Comparison of ENCODE assay signal across 11 cellular contexts in the genomic region with DNA sequence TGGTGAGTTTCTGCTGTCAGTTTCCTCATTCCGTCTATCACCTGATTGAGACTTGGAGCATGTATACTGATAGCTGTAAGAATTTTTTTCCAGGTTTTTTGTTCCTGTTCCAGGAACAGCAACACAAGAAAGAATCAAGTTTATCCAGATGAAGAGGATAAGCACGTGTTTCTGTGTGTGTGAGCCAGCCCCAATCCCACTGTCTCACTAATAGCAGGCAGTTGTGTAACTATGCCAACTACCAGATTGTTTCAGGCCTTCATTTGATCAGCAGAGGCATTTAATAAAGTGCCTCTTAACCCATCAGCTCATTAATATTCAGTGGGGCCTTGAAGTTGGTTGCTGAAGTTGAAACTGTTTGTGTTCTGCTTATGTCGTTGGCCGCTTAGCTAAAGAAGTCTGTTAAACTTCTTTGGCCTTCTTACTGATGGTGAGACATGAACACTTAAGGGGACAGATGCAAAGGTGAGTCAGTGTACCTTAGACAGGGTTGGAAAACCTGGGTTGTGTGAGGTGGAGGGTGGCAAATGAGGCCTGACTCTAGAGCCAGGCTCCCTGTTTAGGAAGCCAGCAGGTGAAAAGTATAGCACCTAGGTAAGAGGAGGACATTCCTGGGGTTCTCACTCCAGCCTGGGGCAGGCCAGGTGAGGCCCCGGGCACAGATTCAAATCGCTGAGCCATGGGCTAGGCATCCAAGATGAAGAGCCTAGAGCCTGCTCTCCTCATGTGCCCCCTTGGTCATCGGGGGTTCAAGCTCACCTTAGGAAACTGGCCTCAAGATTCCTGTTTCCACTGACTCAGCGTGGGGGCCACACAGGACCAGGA. TPM values are rescaled to one million over a fixed set of nuclear protein-coding genes. Genes with fewer than 3 reads are reported as not detected.
DNase-seq lines count a peak whose midpoint lies in the region; ATAC-seq and TF ChIP-seq lines count a peak whose summit lies in the region.
"Had no signal": no experiment of that assay in that cellular context is flagged by ENCODE, and none has a peak within 500 bp of the region (broad histone marks: within the 10 kb centered on the region; RNA-seq: fewer than 3 reads in every experiment).

No MANE protein-coding gene starts in this region.

- H2AFZ ChIP-seq in HCT116 (ENCODE audit: low read depth, low read length, poor library complexity, severe bottlenecking) (no peak overlapping the region), fibroblast of lung (ENCODE audit: low read length) (no peak overlapping the region)

- no peaks in the 10 kb centered on the region for H3K9me2 ChIP-seq in HCT116 (ENCODE audit: insufficient read depth)

- peak overlapping the region; percentile 69 for H3K27ac Mint-ChIP-seq in WTC11

- no peaks in the 10 kb centered on the region for H3K9me3 Mint-ChIP-seq in WTC11

- TF ChIP-seq EP300 in esophagus muscularis mucosa (IDR thresholded peaks at IDR 0.05) (no peak), sigmoid colon (IDR thresholded peaks at IDR 0.05) (no peak)

- ATAC-seq in HCT116 = no peak
- no peak for ATAC-seq in WTC11
- ATAC-seq: Panc1 had no signal

- H3K79me2 ChIP-seq in HCT116 (ENCODE audit: insufficient read depth, low read length) (peaks cover 16% of the 10 kb centered on the region; the same call in 1 of the 2 replicates), fibroblast of lung (ENCODE audit: control insufficient read depth, insufficient read depth, low read length) (peaks cover 81% of the 10 kb centered on the region)

- no peaks in the 10 kb centered on the region for H3K36me3 Mint-ChIP-seq in WTC11

- TF ChIP-seq RAD21 in HCT116 (IDR thresholded peaks at IDR 0.05; ENCODE audit: low read depth) = no peak

- WGBS in esophagus muscularis mucosa = 78% methylated on average over 8 of the region's 8 CpGs
- WGBS in sigmoid colon, 2 donors = 51 to 77% methylated on average over 8 of the region's 8 CpGs

- peaks cover 16% of the 10 kb centered on the region for H3K4me1 Mint-ChIP-seq in WTC11

- POLR2A ChIA-PET in HCT116 (lab: Charles Lee) = no interaction called here
- POLR2A ChIA-PET in WTC11 (lab: Charles Lee) = no interaction called here

- H3K4me2 ChIP-seq in HCT116 (ENCODE audit: low read length) (peak overlapping the region; percentile 56), fibroblast of lung (ENCODE audit: extremely low read depth, insufficient read depth, low read length) (peak overlapping the region; percentile 72), skeletal muscle satellite cell (ENCODE audit: low read length) (peak overlapping the region; percentile 75)

- H3K36me3 ChIP-seq in HCT116 (ENCODE audit: control insufficient read depth in 1 of 2, insufficient read depth in 2 of 2, low read length in 2 of 2) (no peaks in the 10 kb centered on the region), fibroblast of lung (ENCODE audit: control insufficient read depth, insufficient read depth, low read length) (peaks cover 14% of the 10 kb centered on the region), skeletal muscle satellite cell (ENCODE audit: insufficient read depth, low read length) (peaks cover 17% of the 10 kb centered on the region), esophagus muscularis mucosa (peaks cover 0 to 9% (median 2%) of the 10 kb centered on the region in 4 donors), sigmoid colon (peaks cover 0 to 6% (median 0%) of the 10 kb centered on the region in 4 donors)

- H3K9me3 ChIP-seq in HCT116 (ENCODE audit: control insufficient read depth in 1 of 2, insufficient read depth in 1 of 2, low read depth in 1 of 2, low read length in 2 of 2) (no peaks in the 10 kb centered on the region), fibroblast of lung (ENCODE audit: control insufficient read depth, insufficient read depth, low read depth, low read length) (no peaks in the 10 kb centered on the region), skeletal muscle satellite cell (replicated peaks; ENCODE audit: low read length) (no peaks in the 10 kb centered on the region), esophagus muscularis mucosa (no peaks in the 10 kb centered on the region), sigmoid colon (no peaks in the 10 kb centered on the region)

- intact Hi-C loops in HCT116 (cut with micrococcal nuclease) = no loop called here
- intact Hi-C loops in esophagus muscularis mucosa (cut with DNase I) = no loop called here
- intact Hi-C loops in sigmoid colon (cut with DNase I) = no loop called here

- TF ChIP-seq CTCF in HCT116 (IDR thresholded peaks at IDR 0.05 in 2 of 3, conservative IDR thresholded peaks at IDR 0.05 in 1 of 3; ENCODE audit: borderline replicate concordance in 1 of 3, insufficient read depth in 1 of 3, low read depth in 2 of 3, low read length in 2 of 3) (no peak), WTC11 (IDR thresholded peaks at IDR 0.05) (no peak), fibroblast of lung (conservative IDR thresholded peaks at IDR 0.05 in 1 of 2, IDR thresholded peaks at IDR 0.05 in 1 of 2; ENCODE audit: low read depth in 1 of 2, low read length in 2 of 2) (no peak), esophagus muscularis mucosa (IDR thresholded peaks at IDR 0.05) (no peak), sigmoid colon (IDR thresholded peaks at IDR 0.05) (no peak)

- BruUV-seq in HCT116 (replicated peaks; lab: Mats Ljungman, UMichigan) = no TSS peak

- DNase-seq in HCT116 (ENCODE audit: low read depth, low spot score) = no peak
- DNase-seq in WTC11 (ENCODE audit: low spot score) = no peak
- DNase-seq in fibroblast of lung (ENCODE audit: low read depth in 2 of 2) = peak; percentile 43 to 58
- DNase-seq in SW480 (ENCODE audit: low spot score) = no peak
- no peak for DNase-seq in esophagus muscularis mucosa (ENCODE audit: extremely low spot score)
- DNase-seq in sigmoid colon = no peak
- DNase-seq: activated CD4-positive, alpha-beta T cell treated with anti-CD3 and anti-CD28 coated beads, Interleukin-2, amount 50 U/mL, for 1 hour; central memory CD4-positive, alpha-beta T cell; NCI-H187 had no signal

- H3K4me1 ChIP-seq in HCT116 (ENCODE audit: control insufficient read depth in 1 of 2, insufficient read depth in 2 of 2, low read length in 2 of 2) (peaks cover 28 to 51% of the 10 kb centered on the region in 2 experiments), fibroblast of lung (ENCODE audit: control insufficient read depth, extremely low read depth, insufficient read depth, low read length) (peaks cover 13% of the 10 kb centered on the region), skeletal muscle satellite cell (ENCODE audit: control insufficient read depth, insufficient read depth, low read length) (peaks cover 39% of the 10 kb centered on the region), esophagus muscularis mucosa (peaks cover 17 to 48% (median 38%) of the 10 kb centered on the region in 4 donors), sigmoid colon (peaks cover 0 to 31% (median 19%) of the 10 kb centered on the region in 4 donors)

- H3K9ac ChIP-seq in HCT116 (ENCODE audit: low read length) (peak overlapping the region; percentile 39), fibroblast of lung (ENCODE audit: insufficient read depth, low read length) (no peak overlapping the region), skeletal muscle satellite cell (ENCODE audit: low read depth, low read length) (peak overlapping the region; percentile 75)

- H4K20me1 ChIP-seq in HCT116 (ENCODE audit: insufficient read depth) (no peaks in the 10 kb centered on the region), fibroblast of lung (ENCODE audit: control insufficient read depth, extremely low read depth, insufficient read depth, low read length) (no peaks in the 10 kb centered on the region)

- H3K27me3 ChIP-seq in HCT116 (ENCODE audit: insufficient read depth, low read length) (no peaks in the 10 kb centered on the region), fibroblast of lung (ENCODE audit: control insufficient read depth, insufficient read depth, low read length) (no peaks in the 10 kb centered on the region), skeletal muscle satellite cell (ENCODE audit: control insufficient read depth, insufficient read depth, low read length) (no peaks in the 10 kb centered on the region), esophagus muscularis mucosa (no peaks in the 10 kb centered on the region), sigmoid colon (no peaks in the 10 kb centered on the region)

- H3K27ac ChIP-seq in HCT116 (ENCODE audit: low read depth, low read length) = no peak overlapping the region
- H3K27ac ChIP-seq in fibroblast of lung (ENCODE audit: insufficient read depth, low read length) = peak overlapping the region; percentile 82
- H3K27ac ChIP-seq in esophagus muscularis mucosa (replicated peaks in 1 of 4) = peak overlapping the region in 1 of 4 donors; percentile 57
- H3K27ac ChIP-seq in sigmoid colon = peak overlapping the region in 1 of 4 donors; percentile 27

- RAD21 ChIA-PET in HCT116 (lab: Charles Lee; ENCODE audit: low non-redundant PET in 1 of 2, low total read pairs in 2 of 2, uncharacterized antibody in 2 of 2, unreplicated experiment in 2 of 2) = no interaction called here

- TF ChIP-seq POLR2A in HCT116 (IDR thresholded peaks at IDR 0.05; ENCODE audit: borderline replicate concordance, extremely low read depth, insufficient read depth, insufficient read length) (no peak), esophagus muscularis mucosa (IDR thresholded peaks at IDR 0.05; ENCODE audit: low read depth) (no peak), sigmoid colon (IDR thresholded peaks at IDR 0.05) (no peak)

- H3K27me3 Mint-ChIP-seq in WTC11 (ENCODE audit: low read depth) = peaks cover 13% of the 10 kb centered on the region

- H3K4me3 ChIP-seq in HCT116 (replicated peaks in 1 of 2; ENCODE audit: low read depth in 1 of 2, low read length in 2 of 2) (no peak overlapping the region), fibroblast of lung (replicated peaks in 1 of 4; ENCODE audit: control extremely low read depth in 1 of 4, insufficient read depth in 1 of 4, low read depth in 3 of 4, low read length in 4 of 4) (peak overlapping the region in 2 of 4 experiments; percentile 12 to 39), skeletal muscle satellite cell (ENCODE audit: low read length) (no peak overlapping the region), esophagus muscularis mucosa (no peak overlapping the region), sigmoid colon (no peak overlapping the region)

- H3K4me3 Mint-ChIP-seq in WTC11 = no peak overlapping the region

- CTCF ChIA-PET in HCT116 (lab: Charles Lee) (no interaction called here), WTC11 (lab: Charles Lee) (no interaction called here)

RNA-seq across cellular contexts. Expression of a gene that starts 3.7 kb away (rescaled TPM):
- total RNA-seq in HCT116 (2021; ENCODE audit: unreplicated experiment) (19.9 TPM), WTC11 (2021) (17.6 to 22.4 TPM (median 18.3 TPM) in 3 replicates), fibroblast of lung (82.4 and 168 TPM in 2 replicates), esophagus muscularis mucosa (100 to 1,000 TPM in 2 of 4 donors, 10 to 100 TPM in 2; 91.3 to 165 (median 124) TPM), sigmoid colon (10 to 100 TPM; 72.4 to 85.3 (median 76.0) TPM)
- 14.7 and 16.8 TPM in 2 replicates for polyA plus RNA-seq in HCT116 (2012)
- polyA plus RNA-seq in fibroblast of lung (246 and 340 TPM in 2 replicates), sigmoid colon (10 to 100 TPM; 21.6 to 37.5 (median 31.3) TPM)
- 132 and 183 TPM in 2 replicates for polyA plus RNA-seq in fibroblast of lung (2012)
- polyA minus RNA-seq in fibroblast of lung (ENCODE audit: low replicate concordance) = 302 and 374 TPM in 2 replicates
- total RNA-seq in skeletal muscle satellite cell (2012; rRNA removed) = 31.7 and 58.1 TPM in 2 replicates

RNA-seq across cellular contexts. Expression of a gene that starts 6.7 kb away (rescaled TPM):
- total RNA-seq in HCT116 (2021; ENCODE audit: unreplicated experiment) (21.5 TPM), WTC11 (2021) (21.4 to 22.3 TPM (median 21.7 TPM) in 3 replicates), fibroblast of lung (30.3 and 47.9 TPM in 2 replicates), esophagus muscularis mucosa (10 to 100 TPM; 28.7 to 46.5 (median 36.2) TPM), sigmoid colon (10 to 100 TPM; 26.7 to 54.6 (median 35.1) TPM)
- polyA plus RNA-seq in HCT116 (2012) = 12.9 and 14.7 TPM in 2 replicates
- polyA plus RNA-seq in fibroblast of lung (53.5 and 54.3 TPM in 2 replicates), sigmoid colon (10 to 100 TPM in 1 of 3 donors, 1 to 10 TPM in 2; 6.0 to 25.2 (median 7.9) TPM)
- 35.3 and 39.9 TPM in 2 replicates for polyA plus RNA-seq in fibroblast of lung (2012)
- polyA minus RNA-seq in fibroblast of lung (ENCODE audit: low replicate concordance) = 53.2 and 56.8 TPM in 2 replicates
- 26.1 and 35.6 TPM in 2 replicates for total RNA-seq in skeletal muscle satellite cell (2012; rRNA removed)

RNA-seq across cellular contexts. Expression of a gene that starts 45.4 kb away (rescaled TPM):
- total RNA-seq in HCT116 (2021; ENCODE audit: unreplicated experiment) (10.1 TPM), WTC11 (2021) (17.6 to 18.6 TPM (median 18.3 TPM) in 3 replicates), fibroblast of lung (17.2 and 20.8 TPM in 2 replicates), esophagus muscularis mucosa (10 to 100 TPM; 13.6 to 14.7 (median 13.9) TPM), sigmoid colon (10 to 100 TPM in 3 of 4 donors, 1 to 10 TPM in 1; 9.6 to 20.1 (median 17.0) TPM)
- polyA plus RNA-seq in HCT116 (2012) = 9.1 and 12.4 TPM in 2 replicates
- polyA plus RNA-seq in fibroblast of lung (5.5 and 8.5 TPM in 2 replicates), sigmoid colon (10 to 100 TPM in 1 of 3 donors, 1 to 10 TPM in 2; 3.0 to 11.3 (median 8.4) TPM)
- 5.1 and 10.2 TPM in 2 replicates for polyA plus RNA-seq in fibroblast of lung (2012)
- polyA minus RNA-seq in fibroblast of lung (ENCODE audit: low replicate concordance) = 1.6 and 16.4 TPM in 2 replicates
- 7.4 and 7.6 TPM in 2 replicates for total RNA-seq in skeletal muscle satellite cell (2012; rRNA removed)

Comparison
In these comparisons a context has a peak if more than half of its experiments do, and no peak if none do; other contexts are left out.
1. DNase-seq: peak in fibroblast of lung (2 of 2); none in HCT116 (single experiment), WTC11 (single experiment), SW480 (single experiment), esophagus muscularis mucosa (single experiment) and sigmoid colon (single experiment).
2. Peak in every context shown above with its lines, with median percentiles within 50 percentile points of each other: H3K4me2 ChIP-seq.